In the genomic region with DNA sequence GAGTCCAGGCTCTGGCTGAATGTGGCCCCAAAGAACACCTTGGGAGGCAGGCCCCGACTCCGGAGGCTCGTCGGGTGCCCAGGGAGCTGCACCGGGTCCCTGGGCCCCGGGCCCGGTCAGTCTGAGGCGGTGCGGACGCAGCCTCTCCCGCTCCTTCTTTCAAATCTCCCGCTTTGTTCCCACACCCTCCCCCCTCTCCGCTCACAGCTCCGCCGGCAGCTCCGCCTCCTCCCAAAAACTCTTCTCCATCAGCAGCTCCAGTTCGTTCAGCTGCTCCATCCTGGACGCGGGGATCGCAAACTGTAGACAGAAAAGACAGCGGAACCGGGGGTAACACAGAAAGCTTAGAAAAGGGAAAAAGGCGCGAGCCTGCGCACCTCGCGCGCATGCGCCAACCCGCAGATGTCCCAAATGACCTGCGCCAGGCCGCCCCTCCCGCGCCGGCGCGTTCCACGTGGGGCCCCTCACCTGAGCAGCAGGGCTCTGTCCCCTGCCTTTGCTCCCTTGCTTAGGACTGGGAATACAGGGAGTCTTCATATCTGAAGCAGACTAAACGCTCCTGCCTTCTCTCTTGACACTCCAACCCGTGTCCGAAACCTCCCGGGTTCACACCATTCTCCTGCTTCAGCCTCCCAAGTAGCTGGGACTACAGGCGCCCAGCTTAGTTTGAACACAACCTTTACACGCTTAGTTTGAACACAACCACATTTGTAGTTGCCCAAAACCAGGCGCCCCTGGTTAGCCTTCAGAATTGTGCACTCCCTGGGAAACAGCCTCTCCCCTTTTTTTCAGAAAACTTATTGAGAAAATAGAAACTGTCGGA, we compare ENCODE assay signal across 1 cellular context.
TF ChIP-seq lines count a peak whose summit lies in the region.

A gene with protein sequence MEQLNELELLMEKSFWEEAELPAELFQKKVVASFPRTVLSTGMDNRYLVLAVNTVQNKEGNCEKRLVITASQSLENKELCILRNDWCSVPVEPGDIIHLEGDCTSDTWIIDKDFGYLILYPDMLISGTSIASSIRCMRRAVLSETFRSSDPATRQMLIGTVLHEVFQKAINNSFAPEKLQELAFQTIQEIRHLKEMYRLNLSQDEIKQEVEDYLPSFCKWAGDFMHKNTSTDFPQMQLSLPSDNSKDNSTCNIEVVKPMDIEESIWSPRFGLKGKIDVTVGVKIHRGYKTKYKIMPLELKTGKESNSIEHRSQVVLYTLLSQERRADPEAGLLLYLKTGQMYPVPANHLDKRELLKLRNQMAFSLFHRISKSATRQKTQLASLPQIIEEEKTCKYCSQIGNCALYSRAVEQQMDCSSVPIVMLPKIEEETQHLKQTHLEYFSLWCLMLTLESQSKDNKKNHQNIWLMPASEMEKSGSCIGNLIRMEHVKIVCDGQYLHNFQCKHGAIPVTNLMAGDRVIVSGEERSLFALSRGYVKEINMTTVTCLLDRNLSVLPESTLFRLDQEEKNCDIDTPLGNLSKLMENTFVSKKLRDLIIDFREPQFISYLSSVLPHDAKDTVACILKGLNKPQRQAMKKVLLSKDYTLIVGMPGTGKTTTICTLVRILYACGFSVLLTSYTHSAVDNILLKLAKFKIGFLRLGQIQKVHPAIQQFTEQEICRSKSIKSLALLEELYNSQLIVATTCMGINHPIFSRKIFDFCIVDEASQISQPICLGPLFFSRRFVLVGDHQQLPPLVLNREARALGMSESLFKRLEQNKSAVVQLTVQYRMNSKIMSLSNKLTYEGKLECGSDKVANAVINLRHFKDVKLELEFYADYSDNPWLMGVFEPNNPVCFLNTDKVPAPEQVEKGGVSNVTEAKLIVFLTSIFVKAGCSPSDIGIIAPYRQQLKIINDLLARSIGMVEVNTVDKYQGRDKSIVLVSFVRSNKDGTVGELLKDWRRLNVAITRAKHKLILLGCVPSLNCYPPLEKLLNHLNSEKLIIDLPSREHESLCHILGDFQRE (minus strand): TSS at position 388 of the 823 bp plus-strand sequence. CDS start 109 bp downstream, at position 279.

TF ChIP-seq in K562, 482 proteins besides CTCF, POLR2A, EP300 and RAD21 (continued from another document and continues in another):
- TF ChIP-seq, protein P1, sequence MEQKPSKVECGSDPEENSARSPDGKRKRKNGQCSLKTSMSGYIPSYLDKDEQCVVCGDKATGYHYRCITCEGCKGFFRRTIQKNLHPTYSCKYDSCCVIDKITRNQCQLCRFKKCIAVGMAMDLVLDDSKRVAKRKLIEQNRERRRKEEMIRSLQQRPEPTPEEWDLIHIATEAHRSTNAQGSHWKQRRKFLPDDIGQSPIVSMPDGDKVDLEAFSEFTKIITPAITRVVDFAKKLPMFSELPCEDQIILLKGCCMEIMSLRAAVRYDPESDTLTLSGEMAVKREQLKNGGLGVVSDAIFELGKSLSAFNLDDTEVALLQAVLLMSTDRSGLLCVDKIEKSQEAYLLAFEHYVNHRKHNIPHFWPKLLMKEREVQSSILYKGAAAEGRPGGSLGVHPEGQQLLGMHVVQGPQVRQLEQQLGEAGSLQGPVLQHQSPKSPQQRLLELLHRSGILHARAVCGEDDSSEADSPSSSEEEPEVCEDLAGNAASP (IDR thresholded peaks at IDR 0.05) = no peak
- no peak for TF ChIP-seq MEF2D (tag; conservative IDR thresholded peaks at IDR 0.05; ENCODE audit: low read depth)
- TF ChIP-seq PTBP1 (IDR thresholded peaks at IDR 0.05; ENCODE audit: low read depth, low read length) = no peak
- TF ChIP-seq HNRNPLL (IDR thresholded peaks at IDR 0.05; ENCODE audit: low read depth, low read length, poor library complexity, severe bottlenecking) = peak; percentile 82
- no peak for TF ChIP-seq SMARCA4 (IDR thresholded peaks at IDR 0.05)
- TF ChIP-seq, protein P2, sequence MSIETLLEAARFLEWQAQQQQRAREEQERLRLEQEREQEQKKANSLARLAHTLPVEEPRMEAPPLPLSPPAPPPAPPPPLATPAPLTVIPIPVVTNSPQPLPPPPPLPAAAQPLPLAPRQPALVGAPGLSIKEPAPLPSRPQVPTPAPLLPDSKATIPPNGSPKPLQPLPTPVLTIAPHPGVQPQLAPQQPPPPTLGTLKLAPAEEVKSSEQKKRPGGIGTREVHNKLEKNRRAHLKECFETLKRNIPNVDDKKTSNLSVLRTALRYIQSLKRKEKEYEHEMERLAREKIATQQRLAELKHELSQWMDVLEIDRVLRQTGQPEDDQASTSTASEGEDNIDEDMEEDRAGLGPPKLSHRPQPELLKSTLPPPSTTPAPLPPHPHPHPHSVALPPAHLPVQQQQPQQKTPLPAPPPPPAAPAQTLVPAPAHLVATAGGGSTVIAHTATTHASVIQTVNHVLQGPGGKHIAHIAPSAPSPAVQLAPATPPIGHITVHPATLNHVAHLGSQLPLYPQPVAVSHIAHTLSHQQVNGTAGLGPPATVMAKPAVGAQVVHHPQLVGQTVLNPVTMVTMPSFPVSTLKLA (conservative IDR thresholded peaks at IDR 0.05) = peak; percentile 97 to 98
- TF ChIP-seq, protein P3, sequence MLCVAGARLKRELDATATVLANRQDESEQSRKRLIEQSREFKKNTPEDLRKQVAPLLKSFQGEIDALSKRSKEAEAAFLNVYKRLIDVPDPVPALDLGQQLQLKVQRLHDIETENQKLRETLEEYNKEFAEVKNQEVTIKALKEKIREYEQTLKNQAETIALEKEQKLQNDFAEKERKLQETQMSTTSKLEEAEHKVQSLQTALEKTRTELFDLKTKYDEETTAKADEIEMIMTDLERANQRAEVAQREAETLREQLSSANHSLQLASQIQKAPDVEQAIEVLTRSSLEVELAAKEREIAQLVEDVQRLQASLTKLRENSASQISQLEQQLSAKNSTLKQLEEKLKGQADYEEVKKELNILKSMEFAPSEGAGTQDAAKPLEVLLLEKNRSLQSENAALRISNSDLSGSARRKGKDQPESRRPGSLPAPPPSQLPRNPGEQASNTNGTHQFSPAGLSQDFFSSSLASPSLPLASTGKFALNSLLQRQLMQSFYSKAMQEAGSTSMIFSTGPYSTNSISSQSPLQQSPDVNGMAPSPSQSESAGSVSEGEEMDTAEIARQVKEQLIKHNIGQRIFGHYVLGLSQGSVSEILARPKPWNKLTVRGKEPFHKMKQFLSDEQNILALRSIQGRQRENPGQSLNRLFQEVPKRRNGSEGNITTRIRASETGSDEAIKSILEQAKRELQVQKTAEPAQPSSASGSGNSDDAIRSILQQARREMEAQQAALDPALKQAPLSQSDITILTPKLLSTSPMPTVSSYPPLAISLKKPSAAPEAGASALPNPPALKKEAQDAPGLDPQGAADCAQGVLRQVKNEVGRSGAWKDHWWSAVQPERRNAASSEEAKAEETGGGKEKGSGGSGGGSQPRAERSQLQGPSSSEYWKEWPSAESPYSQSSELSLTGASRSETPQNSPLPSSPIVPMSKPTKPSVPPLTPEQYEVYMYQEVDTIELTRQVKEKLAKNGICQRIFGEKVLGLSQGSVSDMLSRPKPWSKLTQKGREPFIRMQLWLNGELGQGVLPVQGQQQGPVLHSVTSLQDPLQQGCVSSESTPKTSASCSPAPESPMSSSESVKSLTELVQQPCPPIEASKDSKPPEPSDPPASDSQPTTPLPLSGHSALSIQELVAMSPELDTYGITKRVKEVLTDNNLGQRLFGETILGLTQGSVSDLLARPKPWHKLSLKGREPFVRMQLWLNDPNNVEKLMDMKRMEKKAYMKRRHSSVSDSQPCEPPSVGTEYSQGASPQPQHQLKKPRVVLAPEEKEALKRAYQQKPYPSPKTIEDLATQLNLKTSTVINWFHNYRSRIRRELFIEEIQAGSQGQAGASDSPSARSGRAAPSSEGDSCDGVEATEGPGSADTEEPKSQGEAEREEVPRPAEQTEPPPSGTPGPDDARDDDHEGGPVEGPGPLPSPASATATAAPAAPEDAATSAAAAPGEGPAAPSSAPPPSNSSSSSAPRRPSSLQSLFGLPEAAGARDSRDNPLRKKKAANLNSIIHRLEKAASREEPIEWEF (CRISPR knock-in tag; IDR thresholded peaks at IDR 0.05) = no peak; the same call in none of the 2 replicates
- TF ChIP-seq, protein P4, sequence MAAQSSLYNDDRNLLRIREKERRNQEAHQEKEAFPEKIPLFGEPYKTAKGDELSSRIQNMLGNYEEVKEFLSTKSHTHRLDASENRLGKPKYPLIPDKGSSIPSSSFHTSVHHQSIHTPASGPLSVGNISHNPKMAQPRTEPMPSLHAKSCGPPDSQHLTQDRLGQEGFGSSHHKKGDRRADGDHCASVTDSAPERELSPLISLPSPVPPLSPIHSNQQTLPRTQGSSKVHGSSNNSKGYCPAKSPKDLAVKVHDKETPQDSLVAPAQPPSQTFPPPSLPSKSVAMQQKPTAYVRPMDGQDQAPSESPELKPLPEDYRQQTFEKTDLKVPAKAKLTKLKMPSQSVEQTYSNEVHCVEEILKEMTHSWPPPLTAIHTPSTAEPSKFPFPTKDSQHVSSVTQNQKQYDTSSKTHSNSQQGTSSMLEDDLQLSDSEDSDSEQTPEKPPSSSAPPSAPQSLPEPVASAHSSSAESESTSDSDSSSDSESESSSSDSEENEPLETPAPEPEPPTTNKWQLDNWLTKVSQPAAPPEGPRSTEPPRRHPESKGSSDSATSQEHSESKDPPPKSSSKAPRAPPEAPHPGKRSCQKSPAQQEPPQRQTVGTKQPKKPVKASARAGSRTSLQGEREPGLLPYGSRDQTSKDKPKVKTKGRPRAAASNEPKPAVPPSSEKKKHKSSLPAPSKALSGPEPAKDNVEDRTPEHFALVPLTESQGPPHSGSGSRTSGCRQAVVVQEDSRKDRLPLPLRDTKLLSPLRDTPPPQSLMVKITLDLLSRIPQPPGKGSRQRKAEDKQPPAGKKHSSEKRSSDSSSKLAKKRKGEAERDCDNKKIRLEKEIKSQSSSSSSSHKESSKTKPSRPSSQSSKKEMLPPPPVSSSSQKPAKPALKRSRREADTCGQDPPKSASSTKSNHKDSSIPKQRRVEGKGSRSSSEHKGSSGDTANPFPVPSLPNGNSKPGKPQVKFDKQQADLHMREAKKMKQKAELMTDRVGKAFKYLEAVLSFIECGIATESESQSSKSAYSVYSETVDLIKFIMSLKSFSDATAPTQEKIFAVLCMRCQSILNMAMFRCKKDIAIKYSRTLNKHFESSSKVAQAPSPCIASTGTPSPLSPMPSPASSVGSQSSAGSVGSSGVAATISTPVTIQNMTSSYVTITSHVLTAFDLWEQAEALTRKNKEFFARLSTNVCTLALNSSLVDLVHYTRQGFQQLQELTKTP (IDR thresholded peaks at IDR 0.05; ENCODE audit: low read depth in 1 of 2, partially characterized antibody in 2 of 2) = peak in 1 of 2 experiments; percentile 67
- TF ChIP-seq, protein P5, sequence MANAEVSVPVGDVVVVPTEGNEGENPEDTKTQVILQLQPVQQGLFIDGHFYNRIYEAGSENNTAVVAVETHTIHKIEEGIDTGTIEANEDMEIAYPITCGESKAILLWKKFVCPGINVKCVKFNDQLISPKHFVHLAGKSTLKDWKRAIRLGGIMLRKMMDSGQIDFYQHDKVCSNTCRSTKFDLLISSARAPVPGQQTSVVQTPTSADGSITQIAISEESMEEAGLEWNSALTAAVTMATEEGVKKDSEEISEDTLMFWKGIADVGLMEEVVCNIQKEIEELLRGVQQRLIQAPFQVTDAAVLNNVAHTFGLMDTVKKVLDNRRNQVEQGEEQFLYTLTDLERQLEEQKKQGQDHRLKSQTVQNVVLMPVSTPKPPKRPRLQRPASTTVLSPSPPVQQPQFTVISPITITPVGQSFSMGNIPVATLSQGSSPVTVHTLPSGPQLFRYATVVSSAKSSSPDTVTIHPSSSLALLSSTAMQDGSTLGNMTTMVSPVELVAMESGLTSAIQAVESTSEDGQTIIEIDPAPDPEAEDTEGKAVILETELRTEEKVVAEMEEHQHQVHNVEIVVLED (CRISPR knock-in tag; IDR thresholded peaks at IDR 0.05) = peak; percentile 55; the same call in 1 of the 2 replicates
- peak; percentile 93 for TF ChIP-seq CXXC5 (CRISPR knock-in tag; IDR thresholded peaks at IDR 0.05)
- TF ChIP-seq FOXP1 (CRISPR knock-in tag; IDR thresholded peaks at IDR 0.05) = no peak; the same call in 1 of the 2 replicates
- TF ChIP-seq, protein P6, sequence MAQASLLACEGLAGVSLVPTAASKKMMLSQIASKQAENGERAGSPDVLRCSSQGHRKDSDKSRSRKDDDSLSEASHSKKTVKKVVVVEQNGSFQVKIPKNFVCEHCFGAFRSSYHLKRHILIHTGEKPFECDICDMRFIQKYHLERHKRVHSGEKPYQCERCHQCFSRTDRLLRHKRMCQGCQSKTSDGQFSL (CRISPR knock-in tag; IDR thresholded peaks at IDR 0.05) = peak; percentile 72
- TF ChIP-seq, protein P6 (tag; IDR thresholded peaks at IDR 0.05) = peak in 1 of 2 experiments; percentile 54; a peak in 1 of 4 replicates
- TF ChIP-seq, protein P7, sequence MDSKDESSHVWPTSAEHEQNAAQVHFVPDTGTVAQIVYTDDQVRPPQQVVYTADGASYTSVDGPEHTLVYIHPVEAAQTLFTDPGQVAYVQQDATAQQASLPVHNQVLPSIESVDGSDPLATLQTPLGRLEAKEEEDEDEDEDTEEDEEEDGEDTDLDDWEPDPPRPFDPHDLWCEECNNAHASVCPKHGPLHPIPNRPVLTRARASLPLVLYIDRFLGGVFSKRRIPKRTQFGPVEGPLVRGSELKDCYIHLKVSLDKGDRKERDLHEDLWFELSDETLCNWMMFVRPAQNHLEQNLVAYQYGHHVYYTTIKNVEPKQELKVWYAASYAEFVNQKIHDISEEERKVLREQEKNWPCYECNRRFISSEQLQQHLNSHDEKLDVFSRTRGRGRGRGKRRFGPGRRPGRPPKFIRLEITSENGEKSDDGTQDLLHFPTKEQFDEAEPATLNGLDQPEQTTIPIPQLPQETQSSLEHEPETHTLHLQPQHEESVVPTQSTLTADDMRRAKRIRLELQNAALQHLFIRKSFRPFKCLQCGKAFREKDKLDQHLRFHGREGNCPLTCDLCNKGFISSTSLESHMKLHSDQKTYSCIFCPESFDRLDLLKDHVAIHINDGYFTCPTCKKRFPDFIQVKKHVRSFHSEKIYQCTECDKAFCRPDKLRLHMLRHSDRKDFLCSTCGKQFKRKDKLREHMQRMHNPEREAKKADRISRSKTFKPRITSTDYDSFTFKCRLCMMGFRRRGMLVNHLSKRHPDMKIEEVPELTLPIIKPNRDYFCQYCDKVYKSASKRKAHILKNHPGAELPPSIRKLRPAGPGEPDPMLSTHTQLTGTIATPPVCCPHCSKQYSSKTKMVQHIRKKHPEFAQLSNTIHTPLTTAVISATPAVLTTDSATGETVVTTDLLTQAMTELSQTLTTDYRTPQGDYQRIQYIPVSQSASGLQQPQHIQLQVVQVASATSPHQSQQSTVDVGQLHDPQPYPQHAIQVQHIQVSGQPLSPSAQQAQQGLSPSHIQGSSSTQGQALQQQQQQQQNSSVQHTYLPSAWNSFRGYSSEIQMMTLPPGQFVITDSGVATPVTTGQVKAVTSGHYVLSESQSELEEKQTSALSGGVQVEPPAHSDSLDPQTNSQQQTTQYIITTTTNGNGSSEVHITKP (IDR thresholded peaks at IDR 0.05; ENCODE audit: partially characterized antibody) = peak; percentile 66
- no peak for TF ChIP-seq DIDO1 (tag; IDR thresholded peaks at IDR 0.05; ENCODE audit: low read depth)
- TF ChIP-seq CREM (IDR thresholded peaks at IDR 0.05; ENCODE audit: low read depth) = no peak; the same call in 1 of the 2 replicates
- TF ChIP-seq CBFA2T2 (conservative IDR thresholded peaks at IDR 0.05) = 0 out of 2 replicates have a peak, but pooled peaks have one; percentile 17
- no peak for TF ChIP-seq MAFF (IDR thresholded peaks at IDR 0.05; ENCODE audit: low read length)
- no peak for TF ChIP-seq OTX1 (CRISPR knock-in tag; IDR thresholded peaks at IDR 0.05)
- TF ChIP-seq NCOA2 (IDR thresholded peaks at IDR 0.05; ENCODE audit: partially characterized antibody in 2 of 2) = no peak
- TF ChIP-seq, protein P8, sequence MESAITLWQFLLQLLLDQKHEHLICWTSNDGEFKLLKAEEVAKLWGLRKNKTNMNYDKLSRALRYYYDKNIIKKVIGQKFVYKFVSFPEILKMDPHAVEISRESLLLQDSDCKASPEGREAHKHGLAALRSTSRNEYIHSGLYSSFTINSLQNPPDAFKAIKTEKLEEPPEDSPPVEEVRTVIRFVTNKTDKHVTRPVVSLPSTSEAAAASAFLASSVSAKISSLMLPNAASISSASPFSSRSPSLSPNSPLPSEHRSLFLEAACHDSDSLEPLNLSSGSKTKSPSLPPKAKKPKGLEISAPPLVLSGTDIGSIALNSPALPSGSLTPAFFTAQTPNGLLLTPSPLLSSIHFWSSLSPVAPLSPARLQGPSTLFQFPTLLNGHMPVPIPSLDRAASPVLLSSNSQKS (CRISPR knock-in tag; IDR thresholded peaks at IDR 0.05) = 0 out of 2 replicates have a peak, but pooled peaks have one; percentile 73
- no peak for TF ChIP-seq MTF1 (CRISPR knock-in tag; IDR thresholded peaks at IDR 0.05; ENCODE audit: borderline replicate concordance)
